23 cellular contexts compared by ENCODE assay signal in the genomic region with DNA sequence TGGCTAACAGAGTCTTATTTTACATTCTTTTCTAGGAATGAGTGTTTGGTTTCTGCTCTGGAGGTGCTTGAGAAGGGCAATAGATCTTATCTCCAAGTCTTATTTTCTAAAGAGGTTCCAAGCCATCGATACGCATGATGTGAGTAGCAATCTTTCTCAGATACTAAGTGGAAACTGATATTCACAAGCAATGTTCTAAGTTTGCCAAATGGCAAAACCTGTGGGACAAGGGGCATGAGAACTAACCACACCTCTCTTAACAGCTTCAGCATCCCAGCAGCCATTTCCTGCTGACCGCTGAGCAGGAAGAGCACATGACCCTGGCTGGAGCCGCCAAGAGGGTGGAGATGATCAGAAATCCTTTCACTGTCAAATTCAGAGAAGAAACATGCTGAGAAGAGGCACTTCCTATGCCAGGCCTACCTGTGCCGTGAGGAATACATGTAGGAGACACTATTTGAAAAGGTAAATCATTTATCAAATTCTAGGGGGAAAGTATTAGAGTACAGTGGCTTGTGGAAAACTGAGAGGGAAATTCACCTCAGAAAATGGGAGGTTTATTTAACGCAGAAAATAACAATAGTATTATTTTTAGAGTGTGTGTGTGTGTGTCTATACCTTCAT. TPM values are rescaled to one million over a fixed set of nuclear protein-coding genes. Genes with fewer than 3 reads are reported as not detected.
A peak's percentile ranks its signal among the peaks of the same experiment; 100 is the strongest.
DNase-seq lines count a peak whose midpoint lies in the region; ATAC-seq and TF ChIP-seq lines count a peak whose summit lies in the region.
"Had no signal": no experiment of that assay in that cellular context is flagged by ENCODE, and none has a peak within 500 bp of the region (broad histone marks: within the 10 kb centered on the region; RNA-seq: fewer than 3 reads in every experiment).

No MANE protein-coding gene starts in this region.

- no CpG with 5 or more reads among the region's 6 CpGs for WGBS in trophoblast cell (ENCODE audit: extremely low coverage, insufficient coverage, insufficient read length)

- H3K36me3 Mint-ChIP-seq in GM23338 (ENCODE audit: low read depth) = no peaks in the 10 kb centered on the region; the same call in 2 of the 3 replicates
- peaks cover 2% of the 10 kb centered on the region for H3K36me3 Mint-ChIP-seq in T-helper 2 cell treated with Interferon-gamma antibody and Interleukin-4, amounts not matched to agents 5 μg/mL and 100 μg/mL, for 36 hours (ENCODE audit: low read depth)
- H3K36me3 Mint-ChIP-seq: activated naive CD4-positive, alpha-beta T cell treated with anti-CD3 and anti-CD28 coated beads, Interleukin-2, amount 50 U/mL, for 24 hours; CD14-positive monocyte had no signal

- peaks cover 3% of the 10 kb centered on the region for H3K9me3 ChIP-seq in trophoblast cell (ENCODE audit: insufficient read depth, low read depth, low read length)
- H3K9me3 ChIP-seq: sigmoid colon had no signal

- H3K36me3 ChIP-seq in GM23338 (ENCODE audit: insufficient read depth) (no peaks in the 10 kb centered on the region), trophoblast cell (ENCODE audit: control insufficient read depth in 1 of 2, insufficient read depth in 2 of 2, low read length in 2 of 2) (no peaks in the 10 kb centered on the region)
- H3K36me3 ChIP-seq: sigmoid colon, uterus had no signal

- no peak overlapping the region for H3K9ac ChIP-seq in trophoblast cell (ENCODE audit: low read length)

- no peaks in the 10 kb centered on the region for H3F3A ChIP-seq in GM23338 (replicated peaks; ENCODE audit: low read depth)

- H3K79me2 ChIP-seq in GM23338 (replicated peaks; ENCODE audit: insufficient read depth) = no peaks in the 10 kb centered on the region
- peaks cover 2% of the 10 kb centered on the region for H3K79me2 ChIP-seq in trophoblast cell (ENCODE audit: control insufficient read depth, insufficient read depth, low read length, poor library complexity)

- H3K18ac ChIP-seq in trophoblast cell (ENCODE audit: low read length) = no peak overlapping the region

- peak overlapping the region; percentile 9 for H2BK5ac ChIP-seq in trophoblast cell (ENCODE audit: low read depth, low read length, poor library complexity)

- no peak overlapping the region for H4K12ac ChIP-seq in trophoblast cell (ENCODE audit: low read depth, low read length)

- H3K27me3 ChIP-seq in GM23338 (ENCODE audit: insufficient read depth) = no peaks in the 10 kb centered on the region
- H3K27me3 ChIP-seq in trophoblast cell (ENCODE audit: insufficient read depth, low read length) = no peaks in the 10 kb centered on the region
- H3K27me3 ChIP-seq: sigmoid colon, uterus had no signal

- ATAC-seq in GM23338 (no peak), esophagus mucosa (peak; percentile 46), HG02642 (IDR thresholded peaks at IDR 0.05; ENCODE audit: poor library complexity, unreplicated experiment) (no peak), GM18519 (IDR thresholded peaks at IDR 0.05; ENCODE audit: low FRiP score, unreplicated experiment) (no peak)
- ATAC-seq: activated CD4-positive, alpha-beta T cell treated with anti-CD3 and anti-CD28 coated beads for 36 hours; naive thymus-derived CD8-positive, alpha-beta T cell had no signal

- H3K27ac ChIP-seq in GM23338 (ENCODE audit: low read depth) = no peak overlapping the region
- H3K27ac ChIP-seq in trophoblast cell (ENCODE audit: low read depth, low read length) = no peak overlapping the region
- H3K27ac ChIP-seq: sigmoid colon, uterus had no signal

- H3K4me1 ChIP-seq in GM23338 (ENCODE audit: insufficient read depth) (peaks cover 18% of the 10 kb centered on the region), trophoblast cell (ENCODE audit: control insufficient read depth in 1 of 2, insufficient read depth in 2 of 2, low read length in 2 of 2) (peaks cover 6 to 9% of the 10 kb centered on the region in 2 experiments)
- H3K4me1 ChIP-seq: uterus had no signal

- H3K14ac ChIP-seq in trophoblast cell (ENCODE audit: low read length) = no peak overlapping the region

- H3K23ac ChIP-seq in trophoblast cell (ENCODE audit: low read length) = no peak overlapping the region

- H4K91ac ChIP-seq in trophoblast cell (ENCODE audit: low read depth, low read length) = peak overlapping the region; percentile 79

- H2BK12ac ChIP-seq in trophoblast cell (ENCODE audit: low read length) = peak overlapping the region; percentile 20

- H4K20me1 ChIP-seq in GM23338 (replicated peaks; ENCODE audit: insufficient read depth) = no peaks in the 10 kb centered on the region

- H2BK120ac ChIP-seq in trophoblast cell (ENCODE audit: insufficient read depth, low read length, poor library complexity) = peak overlapping the region; percentile 71

- no peak overlapping the region for H3K4me3 Mint-ChIP-seq in GM23338
- H3K4me3 Mint-ChIP-seq in T-helper 2 cell treated with Interferon-gamma antibody and Interleukin-4, amounts not matched to agents 5 μg/mL and 100 μg/mL, for 36 hours = peak overlapping the region; percentile 10
- H3K4me3 Mint-ChIP-seq: activated CD4-positive, alpha-beta T cell treated with anti-CD3 and anti-CD28 coated beads for 36 hours; activated naive CD4-positive, alpha-beta T cell treated with anti-CD3 and anti-CD28 coated beads, Interleukin-2, amount 50 U/mL, for 24 hours; CD14-positive monocyte; central memory CD8-positive, alpha-beta T cell; H9; naive thymus-derived CD8-positive, alpha-beta T cell had no signal

- peak overlapping the region; percentile 63; the same call in 1 of the 2 replicates for H2AFZ ChIP-seq in GM23338
- H2AFZ ChIP-seq in trophoblast cell (ENCODE audit: insufficient read depth, low read length, poor library complexity) = no peak overlapping the region

- peak overlapping the region; percentile 43 for H4K8ac ChIP-seq in trophoblast cell (ENCODE audit: low read depth, low read length)

- H3K4me2 ChIP-seq in GM23338 = 0 out of 2 replicates have a peak overlapping the region, but pooled peaks have one; percentile 8
- H3K4me2 ChIP-seq in trophoblast cell (ENCODE audit: low read length) = no peak overlapping the region

- H3K4me1 Mint-ChIP-seq in GM23338 = peaks cover 17% of the 10 kb centered on the region; the same call in 2 of the 3 replicates
- peaks cover 11% of the 10 kb centered on the region for H3K4me1 Mint-ChIP-seq in T-helper 2 cell treated with Interferon-gamma antibody and Interleukin-4, amounts not matched to agents 5 μg/mL and 100 μg/mL, for 36 hours (ENCODE audit: low read depth)
- H3K4me1 Mint-ChIP-seq: activated CD4-positive, alpha-beta T cell treated with anti-CD3 and anti-CD28 coated beads for 36 hours; activated naive CD4-positive, alpha-beta T cell treated with anti-CD3 and anti-CD28 coated beads, Interleukin-2, amount 50 U/mL, for 24 hours; CD14-positive monocyte; central memory CD8-positive, alpha-beta T cell had no signal

- H3K4ac ChIP-seq in trophoblast cell (ENCODE audit: low read depth, low read length) = no peak overlapping the region

- peaks cover 10% of the 10 kb centered on the region; the same call in 2 of the 3 replicates for H3K9me3 Mint-ChIP-seq in GM23338
- H3K9me3 Mint-ChIP-seq in T-helper 2 cell treated with Interferon-gamma antibody and Interleukin-4, amounts not matched to agents 5 μg/mL and 100 μg/mL, for 36 hours = peaks cover 14% of the 10 kb centered on the region
- H3K9me3 Mint-ChIP-seq: activated naive CD4-positive, alpha-beta T cell treated with anti-CD3 and anti-CD28 coated beads, Interleukin-2, amount 50 U/mL, for 24 hours had no signal

- peaks cover 2% of the 10 kb centered on the region for H3K79me1 ChIP-seq in trophoblast cell (ENCODE audit: low read length)

- H3K9me2 ChIP-seq in GM23338 (ENCODE audit: insufficient read depth) = peaks cover 20% of the 10 kb centered on the region

- DNase-seq in GM23338 (ENCODE audit: low spot score) = no peak
- no peak for DNase-seq in T-helper 2 cell treated with Interferon-gamma antibody and Interleukin-4, amounts not matched to agents 5 μg/mL and 100 μg/mL, for 36 hours (ENCODE audit: low spot score)
- DNase-seq in trophoblast cell = no peak
- DNase-seq in NCI-H2107 (lab: John Stamatoyannopoulos, UW) = no peak
- DNase-seq: activated CD4-positive, alpha-beta T cell treated with anti-CD3 and anti-CD28 coated beads for 36 hours; aorta; effector CD4-positive, alpha-beta T cell; H9; mesenchymal stem cell; MM.1S; naive thymus-derived CD8-positive, alpha-beta T cell; NCI-H1436; NCI-H69; sigmoid colon; stimulated activated CD4-positive, alpha-beta T cell treated with anti-CD3 and anti-CD28 coated beads, Interleukin-15, amount 100 ng/mL, for 24 hours; SW 1271; uterus had no signal

- H3K4me3 ChIP-seq in GM23338 (no peak overlapping the region), trophoblast cell (ENCODE audit: low read depth, low read length) (no peak overlapping the region)
- H3K4me3 ChIP-seq: sigmoid colon, uterus had no signal

- TF ChIP-seq CTCF in GM23338 (conservative IDR thresholded peaks at IDR 0.05; ENCODE audit: low read depth in 2 of 2) = no peak

- peaks cover 3% of the 10 kb centered on the region for H3K27me3 Mint-ChIP-seq in GM23338 (ENCODE audit: insufficient read depth, low read depth, poor library complexity)
- peaks cover 4% of the 10 kb centered on the region for H3K27me3 Mint-ChIP-seq in T-helper 2 cell treated with Interferon-gamma antibody and Interleukin-4, amounts not matched to agents 5 μg/mL and 100 μg/mL, for 36 hours (ENCODE audit: low read depth)
- H3K27me3 Mint-ChIP-seq: activated CD4-positive, alpha-beta T cell treated with anti-CD3 and anti-CD28 coated beads for 36 hours had no signal

- H2AK5ac ChIP-seq in trophoblast cell (ENCODE audit: low read length) = no peak overlapping the region

- no peak overlapping the region for H3K27ac Mint-ChIP-seq in GM23338
- H3K27ac Mint-ChIP-seq in T-helper 2 cell treated with Interferon-gamma antibody and Interleukin-4, amounts not matched to agents 5 μg/mL and 100 μg/mL, for 36 hours = no peak overlapping the region
- H3K27ac Mint-ChIP-seq: activated CD4-positive, alpha-beta T cell treated with anti-CD3 and anti-CD28 coated beads for 36 hours; CD14-positive monocyte; H9 had no signal

TF ChIP-seq in GM23338, 12 proteins besides CTCF, POLR2A, EP300 and RAD21 (continues in another document):
- TF ChIP-seq STAT1 (IDR thresholded peaks at IDR 0.05; ENCODE audit: unreplicated experiment) = no peak
- TF ChIP-seq, protein P1, sequence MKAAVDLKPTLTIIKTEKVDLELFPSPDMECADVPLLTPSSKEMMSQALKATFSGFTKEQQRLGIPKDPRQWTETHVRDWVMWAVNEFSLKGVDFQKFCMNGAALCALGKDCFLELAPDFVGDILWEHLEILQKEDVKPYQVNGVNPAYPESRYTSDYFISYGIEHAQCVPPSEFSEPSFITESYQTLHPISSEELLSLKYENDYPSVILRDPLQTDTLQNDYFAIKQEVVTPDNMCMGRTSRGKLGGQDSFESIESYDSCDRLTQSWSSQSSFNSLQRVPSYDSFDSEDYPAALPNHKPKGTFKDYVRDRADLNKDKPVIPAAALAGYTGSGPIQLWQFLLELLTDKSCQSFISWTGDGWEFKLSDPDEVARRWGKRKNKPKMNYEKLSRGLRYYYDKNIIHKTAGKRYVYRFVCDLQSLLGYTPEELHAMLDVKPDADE (IDR thresholded peaks at IDR 0.05) = no peak
- no peak for TF ChIP-seq CREB1 (CRISPR knock-in tag; IDR thresholded peaks at IDR 0.05; ENCODE audit: low read depth)
- no peak for TF ChIP-seq ZNF331 (CRISPR knock-in tag; IDR thresholded peaks at IDR 0.05; ENCODE audit: low read depth)

RNA-seq across cellular contexts. Expression of gene CCDC71L, which starts 35.2 kb away (rescaled TPM):
- 19.1 and 32.3 TPM in 2 replicates for total RNA-seq in GM23338 (2014; rRNA removed; shearing (Covaris generic))
- 8.4 and 9.8 TPM in 2 replicates for polyA plus RNA-seq in GM23338 (2016; fragmentation: Nextera tagmentation; extraction: Ambion mirVana)
- total RNA-seq in esophagus mucosa = 7.1 TPM
- polyA plus RNA-seq in trophoblast cell (2013) = 26.3 and 29.6 TPM in 2 replicates
